ENCODE assay signal across 8 cellular contexts in genomic region chr1:147641695-147642592, GRCh38. TPM values are rescaled to one million over a fixed set of nuclear protein-coding genes. Genes with fewer than 3 reads are reported as not detected.
DNase-seq lines count a peak whose midpoint lies in the region; ATAC-seq and TF ChIP-seq lines count a peak whose summit lies in the region.

No MANE protein-coding gene starts in this region.

- DNase-seq in NCI-H2081 (lab: John Stamatoyannopoulos, UW) (peak; percentile 67 to 71), NCI-H2081 treated with DMSO at 0.1 percent for 48 hours (lab: John Stamatoyannopoulos, UW) (no peak), LNCaP clone FGC (ENCODE audit: low read depth) (no peak), SK-N-SH (peak; percentile 61), breast epithelium (ENCODE audit: low spot score in 2 of 2) (no peak), left kidney (ENCODE audit: low read depth, low spot score) (peak; percentile 79)
- DNase-seq in stimulated activated effector memory CD8-positive, alpha-beta T cell treated with anti-CD3 and anti-CD28 coated beads, Interleukin-12 subunit alpha, Interleukin-12 subunit beta, amount 100 ng/mL, for 72 hours (ENCODE audit: low spot score in 2 of 2) = peak; percentile 38 to 64

- H3K36me3 ChIP-seq in SK-N-SH (replicated peaks in 1 of 2; ENCODE audit: control insufficient read depth in 1 of 2, insufficient read depth in 2 of 2, low read length in 1 of 2) = peaks cover 0 to 15% of the 10 kb centered on the region in 2 experiments
- no peaks in the 10 kb centered on the region for H3K36me3 ChIP-seq in breast epithelium

- H3K9ac ChIP-seq in SK-N-SH = no peak overlapping the region

- intact Hi-C loops in breast epithelium (cut with DNase I; ENCODE audit: low total_unique reads) = no loop called here

- no peaks in the 10 kb centered on the region for H4K20me1 ChIP-seq in SK-N-SH (ENCODE audit: insufficient read depth)

- H3K27ac Mint-ChIP-seq in stimulated activated effector memory CD8-positive, alpha-beta T cell treated with anti-CD3 and anti-CD28 coated beads, Interleukin-12 subunit alpha, Interleukin-12 subunit beta, amount 100 ng/mL, for 72 hours = no peak overlapping the region

- H2AFZ ChIP-seq in SK-N-SH (ENCODE audit: low read depth) = no peak overlapping the region

- peaks cover 62% of the 10 kb centered on the region for H3K4me1 Mint-ChIP-seq in stimulated activated effector memory CD8-positive, alpha-beta T cell treated with anti-CD3 and anti-CD28 coated beads, Interleukin-12 subunit alpha, Interleukin-12 subunit beta, amount 100 ng/mL, for 72 hours

- POLR2A ChIA-PET in SK-N-SH (lab: Yijun Ruan, JAX) = no interaction called here

- peaks cover 4% of the 10 kb centered on the region for H3K36me3 Mint-ChIP-seq in stimulated activated effector memory CD8-positive, alpha-beta T cell treated with anti-CD3 and anti-CD28 coated beads, Interleukin-12 subunit alpha, Interleukin-12 subunit beta, amount 100 ng/mL, for 72 hours

- H3K9me2 ChIP-seq in SK-N-SH = no peaks in the 10 kb centered on the region

- H3K27me3 ChIP-seq in SK-N-SH (ENCODE audit: insufficient read depth) (no peaks in the 10 kb centered on the region), breast epithelium (no peaks in the 10 kb centered on the region)

- WGBS in SK-N-SH (ENCODE audit: low lambda C conversion rate) = 69% methylated on average over 17 of the region's 17 CpGs

- ATAC-seq in stimulated activated effector memory CD8-positive, alpha-beta T cell treated with anti-CD3 and anti-CD28 coated beads, Interleukin-12 subunit alpha, Interleukin-12 subunit beta, amount 100 ng/mL, for 72 hours = peak; percentile 33
- no peak for ATAC-seq in GM19455 (IDR thresholded peaks at IDR 0.05; ENCODE audit: unreplicated experiment)

- TF ChIP-seq EP300 in SK-N-SH (IDR thresholded peaks at IDR 0.05; ENCODE audit: borderline replicate concordance in 1 of 2, low read depth in 1 of 2, low read length in 1 of 2) = no peak

- H3K79me2 ChIP-seq in SK-N-SH (ENCODE audit: insufficient read depth) = no peaks in the 10 kb centered on the region

- no peak for TF ChIP-seq POLR2A in breast epithelium (IDR thresholded peaks at IDR 0.05)

- peak; percentile 85 for TF ChIP-seq CTCF in LNCaP clone FGC (IDR thresholded peaks at IDR 0.05; ENCODE audit: control insufficient read depth, extremely low read depth, insufficient read depth)
- TF ChIP-seq CTCF in SK-N-SH (IDR thresholded peaks at IDR 0.05) = peak; percentile 83
- peak; percentile 65 to 68 (median 67) for TF ChIP-seq CTCF in breast epithelium (IDR thresholded peaks at IDR 0.05)

- H3K4me1 ChIP-seq in SK-N-SH (ENCODE audit: control insufficient read depth in 1 of 2, insufficient read depth in 2 of 2, low read depth in 1 of 2, low read length in 1 of 2) (no peaks in the 10 kb centered on the region; a peak in 1 of 4 replicates), breast epithelium (no peaks in the 10 kb centered on the region)

- CTCF ChIA-PET in SK-N-SH (lab: Yijun Ruan, JAX) = interaction anchor here (0.5 to 4.3 kb wide), 21 partner anchors 10 to 251 kb away, joined by 3 to 34 read pairs (median 4); no protein-coding TSS in a partner anchor

- H3K27ac ChIP-seq in SK-N-SH (ENCODE audit: low read depth in 2 of 2, low read length in 1 of 2) = no peak overlapping the region
- H3K27ac ChIP-seq in breast epithelium = no peak overlapping the region

- H3F3A ChIP-seq in SK-N-SH (replicated peaks; ENCODE audit: insufficient read depth) = no peaks in the 10 kb centered on the region

- H3K4me3 ChIP-seq in LNCaP clone FGC (ENCODE audit: low read depth, low read length) (no peak overlapping the region), SK-N-SH (ENCODE audit: low read depth in 2 of 2, low read length in 1 of 2) (no peak overlapping the region; a peak in 1 of 4 replicates), breast epithelium (no peak overlapping the region)

- no peaks in the 10 kb centered on the region for H3K9me3 Mint-ChIP-seq in stimulated activated effector memory CD8-positive, alpha-beta T cell treated with anti-CD3 and anti-CD28 coated beads, Interleukin-12 subunit alpha, Interleukin-12 subunit beta, amount 100 ng/mL, for 72 hours

- peak; percentile 69 for TF ChIP-seq RAD21 in SK-N-SH (IDR thresholded peaks at IDR 0.05; ENCODE audit: low read length)

- H3K4me3 Mint-ChIP-seq in stimulated activated effector memory CD8-positive, alpha-beta T cell treated with anti-CD3 and anti-CD28 coated beads, Interleukin-12 subunit alpha, Interleukin-12 subunit beta, amount 100 ng/mL, for 72 hours = no peak overlapping the region

- no peak overlapping the region for H3K4me2 ChIP-seq in SK-N-SH

- H3K9me3 ChIP-seq in SK-N-SH = no peaks in the 10 kb centered on the region
- no peaks in the 10 kb centered on the region for H3K9me3 ChIP-seq in breast epithelium

TF ChIP-seq in SK-N-SH, 30 proteins besides CTCF, POLR2A, EP300 and RAD21:
- TF ChIP-seq SMC3 (IDR thresholded peaks at IDR 0.05; ENCODE audit: low read depth, low read length) (peak; percentile 64), MAX (IDR thresholded peaks at IDR 0.05; ENCODE audit: low read depth) (no peak)
TF ChIP-seq in SK-N-SH: peak in this region for 1.

RNA-seq across cellular contexts. Expression of gene ACP6, which starts 28.4 kb away (rescaled TPM):
- polyA plus RNA-seq in SK-N-SH (2012; rRNA removed) = 10.9 and 16.2 TPM in 2 replicates
- 6.5 and 7.3 TPM in 2 replicates for polyA plus RNA-seq in SK-N-SH (2012; cell fraction: cytosol; rRNA removed)
- polyA plus RNA-seq in SK-N-SH (2012; cell fraction: nucleus; rRNA removed) = 78.4 and 84.8 TPM in 2 replicates
- total RNA-seq in breast epithelium = 10 to 100 TPM in 2 of 3 donors, 1 to 10 TPM in 1; 5.1 to 19.7 (median 18.9) TPM

Comparison
In these comparisons a context has a peak if more than half of its experiments do, and no peak if none do; other contexts are left out.
1. DNase-seq: peak in NCI-H2081 (2 of 2), SK-N-SH (single experiment), left kidney (single experiment) and stimulated activated effector memory CD8-positive, alpha-beta T cell treated with anti-CD3 and anti-CD28 coated beads, Interleukin-12 subunit alpha, Interleukin-12 subunit beta, amount 100 ng/mL, for 72 hours (2 of 2); none in NCI-H2081 treated with DMSO at 0.1 percent for 48 hours (single experiment), LNCaP clone FGC (single experiment) and breast epithelium (0 of 2).
2. Peak in every context shown above with its lines, with median percentiles within 50 percentile points of each other: CTCF ChIP-seq.